ENCODE assay signal across 8 cellular contexts in genomic region chr18:62523631-62524442, GRCh38. TPM values are rescaled to one million over a fixed set of nuclear protein-coding genes. Genes with fewer than 3 reads are reported as not detected.
DNase-seq lines count a peak whose midpoint lies in the region; ATAC-seq and TF ChIP-seq lines count a peak whose summit lies in the region.

No MANE protein-coding gene starts in this region.

- peaks cover 8% of the 10 kb centered on the region for H3K4me1 ChIP-seq in colonic mucosa
- peaks cover 6 to 47% of the 10 kb centered on the region in 2 donors for H3K4me1 ChIP-seq in left lung

- peak overlapping the region; percentile 96 to 98 for H3K9ac ChIP-seq in colonic mucosa (ENCODE audit: low read depth in 2 of 2, low read length in 2 of 2)

- no peaks in the 10 kb centered on the region for H3K36me3 ChIP-seq in colonic mucosa
- H3K36me3 ChIP-seq in left lung = no peaks in the 10 kb centered on the region

- H3K27ac ChIP-seq in colonic mucosa = peak overlapping the region; percentile 99
- H3K27ac ChIP-seq in left lung = peak overlapping the region; percentile 97 to 98

- no peak for ATAC-seq in left lung

- H3K9me3 ChIP-seq in colonic mucosa (no peaks in the 10 kb centered on the region), left lung (no peaks in the 10 kb centered on the region)

- peak overlapping the region; percentile 63 for H3K4me3 ChIP-seq in colonic mucosa
- H3K4me3 ChIP-seq in left lung = peak overlapping the region; percentile 78 to 85

- H3K27me3 ChIP-seq in colonic mucosa (no peaks in the 10 kb centered on the region), left lung (no peaks in the 10 kb centered on the region)

- TF ChIP-seq CTCF in colonic mucosa (IDR thresholded peaks at IDR 0.05) = no peak
- TF ChIP-seq CTCF in left lung (IDR thresholded peaks at IDR 0.05) = no peak

- intact Hi-C loops in colonic mucosa (cut with DNase I) = loop anchor here (5.0 kb wide), 1 partner anchor 87 kb away; no protein-coding TSS in a partner anchor
- intact Hi-C loops in left lung (cut with DNase I) = no loop called here

- DNase-seq in NCI-H2196 (lab: John Stamatoyannopoulos, UW; ENCODE audit: unreplicated experiment) = peak; percentile 27
- DNase-seq in NCI-H2196 treated with DMSO at 0.1 percent for 48 hours (lab: John Stamatoyannopoulos, UW; ENCODE audit: unreplicated experiment) = no peak
- DNase-seq in NCI-H146 (lab: John Stamatoyannopoulos, UW) = peak; percentile 80
- DNase-seq in activated CD4-positive, alpha-beta T cell treated with anti-CD3 and anti-CD28 coated beads for 48 hours = peak; percentile 72
- DNase-seq in colonic mucosa = peak; percentile 38
- DNase-seq in left lung = peak; percentile 60 to 91
- DNase-seq in stimulated activated CD4-positive, alpha-beta T cell treated with anti-CD3 and anti-CD28 coated beads, Interleukin-4, amount 100 ng/mL, for 1 hour = peak; percentile 64
- DNase-seq in mesenteric fat pad (ENCODE audit: low spot score) = no peak

RNA-seq across cellular contexts. Expression of gene ZCCHC2, which starts 1.0 kb away (rescaled TPM):
- total RNA-seq in colonic mucosa (10 to 100 TPM; 24.7 to 25.7 TPM), left lung (10 to 100 TPM; 25.1 to 34.5 TPM), mesenteric fat pad (38.3 TPM)

Comparison
In these comparisons a context has a peak if more than half of its experiments do, and no peak if none do; other contexts are left out.
1. DNase-seq: peak in NCI-H2196 (single experiment), NCI-H146 (single experiment), activated CD4-positive, alpha-beta T cell treated with anti-CD3 and anti-CD28 coated beads for 48 hours (single experiment), colonic mucosa (single experiment), left lung (2 of 2) and stimulated activated CD4-positive, alpha-beta T cell treated with anti-CD3 and anti-CD28 coated beads, Interleukin-4, amount 100 ng/mL, for 1 hour (single experiment); none in NCI-H2196 treated with DMSO at 0.1 percent for 48 hours (single experiment) and mesenteric fat pad (single experiment).